2 cellular contexts compared by ENCODE assay signal in genomic region chr17:6593371-6593770, GRCh38. TPM values are rescaled to one million over a fixed set of nuclear protein-coding genes. Genes with fewer than 3 reads are reported as not detected.
"Had no signal": no experiment of that assay in that cellular context is flagged by ENCODE, and none has a peak within 500 bp of the region (broad histone marks: within the 10 kb centered on the region; RNA-seq: fewer than 3 reads in every experiment).

No MANE protein-coding gene starts in this region.

RNA-seq across cellular contexts. Expression of gene PITPNM3, which starts 37.0 kb away (rescaled TPM):
- polyA plus RNA-seq: naive thymus-derived CD8-positive, alpha-beta T cell had no signal

RNA-seq across cellular contexts. Expression of gene C17orf100, which starts 58.2 kb away (rescaled TPM):
- total RNA-seq: skeletal muscle tissue had no signal
